In genomic region chrX:20320461-20321159, GRCh38 we compare ENCODE assay signal across 8 cellular contexts. TPM values are rescaled to one million over a fixed set of nuclear protein-coding genes. Genes with fewer than 3 reads are reported as not detected.
DNase-seq lines count a peak whose midpoint lies in the region; ATAC-seq and TF ChIP-seq lines count a peak whose summit lies in the region.

No MANE protein-coding gene starts in this region.

- H3K18ac ChIP-seq in trophoblast cell (ENCODE audit: low read length) (no peak overlapping the region), mesendoderm (ENCODE audit: low read length) (no peak overlapping the region)

- no peak overlapping the region for H3K14ac ChIP-seq in trophoblast cell (ENCODE audit: low read length)

- no peak for DNase-seq in CD4-positive, CD25-positive, alpha-beta regulatory T cell
- peak; percentile 16 for DNase-seq in OCI-M1 (lab: John Stamatoyannopoulos, UW)
- peak in 1 of 3 donors; percentile 15 for DNase-seq in mucosa of descending colon
- no peak for DNase-seq in trophoblast cell
- DNase-seq in mesendoderm = no peak
- no peak for DNase-seq in AG08395 (ENCODE audit: low spot score)

- no peak overlapping the region for H2BK12ac ChIP-seq in trophoblast cell (ENCODE audit: low read length)

- no peak overlapping the region for H4K8ac ChIP-seq in trophoblast cell (ENCODE audit: low read depth, low read length)
- no peak overlapping the region for H4K8ac ChIP-seq in mesendoderm (ENCODE audit: low read depth, low read length)

- H3K79me2 ChIP-seq in trophoblast cell (ENCODE audit: control insufficient read depth, insufficient read depth, low read length, poor library complexity) = no peaks in the 10 kb centered on the region
- no peaks in the 10 kb centered on the region for H3K79me2 ChIP-seq in mesendoderm (ENCODE audit: control insufficient read depth, insufficient read depth, low read length)

- no peaks in the 10 kb centered on the region for H3K79me1 ChIP-seq in trophoblast cell (ENCODE audit: low read length)
- no peaks in the 10 kb centered on the region for H3K79me1 ChIP-seq in mesendoderm (ENCODE audit: low read length)

- peak overlapping the region in 1 of 3 donors; percentile 28 for H3K27ac Mint-ChIP-seq in CD4-positive, CD25-positive, alpha-beta regulatory T cell

- H3K4me1 Mint-ChIP-seq in CD4-positive, CD25-positive, alpha-beta regulatory T cell = peaks cover 0 to 15% (median 9%) of the 10 kb centered on the region in 4 donors

- H3K56ac ChIP-seq in mesendoderm (ENCODE audit: low read length) = no peak overlapping the region

- WGBS in trophoblast cell (ENCODE audit: extremely low coverage, insufficient coverage, insufficient read length) = no CpG with 5 or more reads among the region's 12 CpGs
- WGBS in mesendoderm (ENCODE audit: extremely low coverage, insufficient coverage, low lambda C conversion rate) = no CpG with 5 or more reads among the region's 12 CpGs

- peaks cover 4% of the 10 kb centered on the region for H3K27me3 Mint-ChIP-seq in CD4-positive, CD25-positive, alpha-beta regulatory T cell

- no peak overlapping the region for H2AFZ ChIP-seq in trophoblast cell (ENCODE audit: insufficient read depth, low read length, poor library complexity)

- H3K9me3 Mint-ChIP-seq in CD4-positive, CD25-positive, alpha-beta regulatory T cell = peaks cover 0 to 1% (median 0%) of the 10 kb centered on the region in 7 donors

- no peak overlapping the region for H2BK120ac ChIP-seq in trophoblast cell (ENCODE audit: insufficient read depth, low read length, poor library complexity)
- H2BK120ac ChIP-seq in mesendoderm (ENCODE audit: low read depth, low read length) = no peak overlapping the region

- H2BK5ac ChIP-seq in trophoblast cell (ENCODE audit: low read depth, low read length, poor library complexity) (no peak overlapping the region), mesendoderm (ENCODE audit: low read length) (no peak overlapping the region)

- H3K4me1 ChIP-seq in CD4-positive, CD25-positive, alpha-beta regulatory T cell (ENCODE audit: control insufficient read depth, insufficient read depth, low read length, poor library complexity, severe bottlenecking) = peaks cover 3% of the 10 kb centered on the region
- H3K4me1 ChIP-seq in mucosa of descending colon (ENCODE audit: low read depth) (no peaks in the 10 kb centered on the region), trophoblast cell (ENCODE audit: control insufficient read depth in 1 of 2, insufficient read depth in 2 of 2, low read length in 2 of 2) (peaks cover 0 to 2% of the 10 kb centered on the region in 2 experiments), mesendoderm (ENCODE audit: control insufficient read depth, low read depth, low read length) (peaks cover 2% of the 10 kb centered on the region)

- no peaks in the 10 kb centered on the region for H3K36me3 ChIP-seq in CD4-positive, CD25-positive, alpha-beta regulatory T cell (ENCODE audit: control insufficient read depth, insufficient read depth, low read length)
- no peaks in the 10 kb centered on the region for H3K36me3 ChIP-seq in mucosa of descending colon (ENCODE audit: low read depth)
- no peaks in the 10 kb centered on the region for H3K36me3 ChIP-seq in trophoblast cell (ENCODE audit: control insufficient read depth in 1 of 2, insufficient read depth in 2 of 2, low read length in 2 of 2)
- no peaks in the 10 kb centered on the region for H3K36me3 ChIP-seq in mesendoderm (ENCODE audit: control insufficient read depth, insufficient read depth, low read length)

- H4K91ac ChIP-seq in trophoblast cell (ENCODE audit: low read depth, low read length) = no peak overlapping the region

- TF ChIP-seq CTCF in mucosa of descending colon (IDR thresholded peaks at IDR 0.05) = no peak

- H3K27ac ChIP-seq in CD4-positive, CD25-positive, alpha-beta regulatory T cell (ENCODE audit: insufficient read depth, low read length, poor library complexity, severe bottlenecking) = no peak overlapping the region
- H3K27ac ChIP-seq in trophoblast cell (ENCODE audit: low read depth, low read length) (no peak overlapping the region), mesendoderm (ENCODE audit: low read depth, low read length) (no peak overlapping the region)

- no peaks in the 10 kb centered on the region for H3K9me3 ChIP-seq in CD4-positive, CD25-positive, alpha-beta regulatory T cell (ENCODE audit: control insufficient read depth in 2 of 2, low read length in 2 of 2)
- H3K9me3 ChIP-seq in mucosa of descending colon (no peaks in the 10 kb centered on the region), trophoblast cell (ENCODE audit: insufficient read depth, low read depth, low read length) (no peaks in the 10 kb centered on the region)

- intact Hi-C loops in mucosa of descending colon (cut with DNase I, micrococcal nuclease) = no loop called here

- H4K12ac ChIP-seq in trophoblast cell (ENCODE audit: low read depth, low read length) = no peak overlapping the region

- peak in 1 of 2 donors; percentile 47 for ATAC-seq in CD4-positive, CD25-positive, alpha-beta regulatory T cell (ENCODE audit: low read depth in 2 of 2)
- ATAC-seq in GM18909 (IDR thresholded peaks at IDR 0.05; ENCODE audit: poor library complexity, unreplicated experiment) (peak; percentile 95), HG03045 (IDR thresholded peaks at IDR 0.05; ENCODE audit: unreplicated experiment) (peak; percentile 91), mucosa of descending colon (peak; percentile 63)

- H3K4me3 Mint-ChIP-seq in CD4-positive, CD25-positive, alpha-beta regulatory T cell = peak overlapping the region in 3 of 4 donors; percentile 39 to 52 (median 42)

- no peaks in the 10 kb centered on the region for H3K27me3 ChIP-seq in CD4-positive, CD25-positive, alpha-beta regulatory T cell (ENCODE audit: control insufficient read depth, insufficient read depth, low read length)
- no peaks in the 10 kb centered on the region for H3K27me3 ChIP-seq in trophoblast cell (ENCODE audit: insufficient read depth, low read length)
- H3K27me3 ChIP-seq in mesendoderm (ENCODE audit: insufficient read depth, low read length, poor library complexity) = no peaks in the 10 kb centered on the region

- peak overlapping the region; percentile 19 for H3K4me3 ChIP-seq in CD4-positive, CD25-positive, alpha-beta regulatory T cell (ENCODE audit: low read depth, low read length)
- H3K4me3 ChIP-seq in mucosa of descending colon (no peak overlapping the region), trophoblast cell (ENCODE audit: low read depth, low read length) (no peak overlapping the region), mesendoderm (ENCODE audit: low read length) (no peak overlapping the region)

- H4K5ac ChIP-seq in mesendoderm (ENCODE audit: low read length) = no peak overlapping the region

- H3K36me3 Mint-ChIP-seq in CD4-positive, CD25-positive, alpha-beta regulatory T cell = no peaks in the 10 kb centered on the region

- H2AK5ac ChIP-seq in trophoblast cell (ENCODE audit: low read length) (no peak overlapping the region), mesendoderm (ENCODE audit: low read length) (no peak overlapping the region)

- no peak overlapping the region for H3K23ac ChIP-seq in trophoblast cell (ENCODE audit: low read length)
- no peak overlapping the region for H3K23ac ChIP-seq in mesendoderm (ENCODE audit: low read length)

- no peak overlapping the region for H3K4ac ChIP-seq in trophoblast cell (ENCODE audit: low read depth, low read length)
- no peak overlapping the region for H3K4ac ChIP-seq in mesendoderm (ENCODE audit: low read depth, low read length)

- no peak overlapping the region for H2BK15ac ChIP-seq in mesendoderm (replicated peaks; ENCODE audit: low read depth)

- H3K4me2 ChIP-seq in trophoblast cell (ENCODE audit: low read length) (no peak overlapping the region), mesendoderm (ENCODE audit: low read length) (no peak overlapping the region)

- H3K9ac ChIP-seq in trophoblast cell (ENCODE audit: low read length) (no peak overlapping the region), mesendoderm (ENCODE audit: low read length) (no peak overlapping the region)

RNA-seq across cellular contexts. Expression of gene RPS6KA3, which starts 53.9 kb away (rescaled TPM):
- total RNA-seq in CD4-positive, CD25-positive, alpha-beta regulatory T cell = 56.1 TPM
- 10 to 100 TPM; 18.3 to 32.9 (median 21.4) TPM for polyA plus RNA-seq in CD4-positive, CD25-positive, alpha-beta regulatory T cell
- total RNA-seq in mucosa of descending colon = 10 to 100 TPM; 73.6 to 80.1 (median 73.9) TPM
- 12.1 and 12.6 TPM in 2 replicates for polyA plus RNA-seq in trophoblast cell (2013)
- polyA plus RNA-seq in mesendoderm (2013, experiment 1 of 2) = 4.9 TPM
- polyA plus RNA-seq in mesendoderm (2013, experiment 2 of 2) = 4.8 TPM
